In genomic region chr4:57099363-57099762, GRCh38 we compare ENCODE assay signal across 16 cellular contexts. TPM values are rescaled to one million over a fixed set of nuclear protein-coding genes. Genes with fewer than 3 reads are reported as not detected.
DNase-seq lines count a peak whose midpoint lies in the region; ATAC-seq and TF ChIP-seq lines count a peak whose summit lies in the region.
"Had no signal": no experiment of that assay in that cellular context is flagged by ENCODE, and none has a peak within 500 bp of the region (broad histone marks: within the 10 kb centered on the region; RNA-seq: fewer than 3 reads in every experiment).

No MANE protein-coding gene starts in this region.

- no peak for TF ChIP-seq RAD21 in IMR-90 (IDR thresholded peaks at IDR 0.05; ENCODE audit: low read length)

- no peak for ATAC-seq in IMR-90 (ENCODE audit: low read depth)
- ATAC-seq in activated CD8-positive, alpha-beta T cell treated with anti-CD3 and anti-CD28 coated beads, Interleukin-2, amount 10 ng/mL, durations not matched to agents 7 days and 5 days, result no peak
- ATAC-seq: foreskin keratinocyte had no signal

- no CpG with 5 or more reads among the region's 2 CpGs for WGBS in IMR-90 (ENCODE audit: extremely low coverage in 2 of 2, insufficient read length in 1 of 2), 2 experiments

- H2AK9ac ChIP-seq in IMR-90 (replicated peaks; ENCODE audit: low read depth, low read length, poor library complexity), result no peak overlapping the region

- peak overlapping the region; percentile 28 to 42; a peak in 2 of 4 replicates for H4K8ac ChIP-seq in IMR-90 (ENCODE audit: low read depth in 2 of 2, low read length in 2 of 2)

- no peak overlapping the region for H3K4me3 Mint-ChIP-seq in activated CD8-positive, alpha-beta T cell treated with anti-CD3 and anti-CD28 coated beads, Interleukin-2, amount 10 ng/mL, durations not matched to agents 7 days and 5 days
- H3K4me3 Mint-ChIP-seq in CD4-positive, alpha-beta memory T cell, result no peak overlapping the region
- H3K4me3 Mint-ChIP-seq: activated naive CD4-positive, alpha-beta T cell treated with anti-CD3 and anti-CD28 coated beads, Interleukin-2, amount 10 ng/mL, durations not matched to agents 7 days and 5 days had no signal

- no peak overlapping the region for H2AFZ ChIP-seq in IMR-90 (replicated peaks; ENCODE audit: low read length, poor library complexity)

- POLR2A ChIA-PET in IMR-90 (lab: Charles Lee; ENCODE audit: unreplicated experiment), result no interaction called here
- POLR2A ChIA-PET in activated CD8-positive, alpha-beta T cell treated with anti-CD3 and anti-CD28 coated beads, Interleukin-2, amount 10 ng/mL, durations not matched to agents 7 days and 5 days (lab: Charles Lee), result no interaction called here
- POLR2A ChIA-PET in CD4-positive, alpha-beta memory T cell (lab: Charles Lee; ENCODE audit: partially characterized antibody), result no interaction called here

- H2BK5ac ChIP-seq in IMR-90 (ENCODE audit: low read depth, low read length, poor library complexity, severe bottlenecking), result peak overlapping the region; percentile 32

- H3K27me3 Mint-ChIP-seq in activated CD8-positive, alpha-beta T cell treated with anti-CD3 and anti-CD28 coated beads, Interleukin-2, amount 10 ng/mL, durations not matched to agents 7 days and 5 days (ENCODE audit: low read depth), result peaks cover 13% of the 10 kb centered on the region
- peaks cover 8% of the 10 kb centered on the region in 2 donors for H3K27me3 Mint-ChIP-seq in CD4-positive, alpha-beta memory T cell

- TF ChIP-seq POLR2A in IMR-90 (IDR thresholded peaks at IDR 0.05; ENCODE audit: low read depth, low read length) (no peak), breast epithelium (IDR thresholded peaks at IDR 0.05) (no peak)

- H3K36me3 ChIP-seq in IMR-90 (ENCODE audit: control insufficient read depth, insufficient read depth, low read length) (no peaks in the 10 kb centered on the region; the same call in 1 of the 2 replicates), breast epithelium (no peaks in the 10 kb centered on the region), mucosa of rectum (ENCODE audit: control insufficient read depth in 2 of 2, insufficient read depth in 2 of 2, low read length in 2 of 2) (no peaks in the 10 kb centered on the region)
- no peaks in the 10 kb centered on the region for H3K36me3 ChIP-seq in CD4-positive, alpha-beta memory T cell (ENCODE audit: insufficient read depth, low read length)

- H3K4me3 ChIP-seq in IMR-90 (ENCODE audit: insufficient read depth, low read depth, low read length) (no peak overlapping the region), breast epithelium (no peak overlapping the region), mucosa of rectum (ENCODE audit: low read length in 2 of 2) (no peak overlapping the region)
- no peak overlapping the region for H3K4me3 ChIP-seq in CD4-positive, alpha-beta memory T cell (ENCODE audit: low read length in 2 of 2)

- peak overlapping the region; percentile 42; the same call in 1 of the 2 replicates for H2BK120ac ChIP-seq in IMR-90 (ENCODE audit: low read depth, low read length)

- H4K5ac ChIP-seq in IMR-90 (ENCODE audit: low read depth, low read length), result no peak overlapping the region

- intact Hi-C loops in IMR-90 (cut with micrococcal nuclease), result no loop called here
- intact Hi-C loops in breast epithelium (cut with DNase I; ENCODE audit: low total_unique reads), result no loop called here
- intact Hi-C loops in CD4-positive, alpha-beta memory T cell (cut with micrococcal nuclease), result no loop called here

- H3K4me1 Mint-ChIP-seq in activated CD8-positive, alpha-beta T cell treated with anti-CD3 and anti-CD28 coated beads, Interleukin-2, amount 10 ng/mL, durations not matched to agents 7 days and 5 days (ENCODE audit: low read depth), result no peaks in the 10 kb centered on the region
- H3K4me1 Mint-ChIP-seq in CD4-positive, alpha-beta memory T cell, result no peaks in the 10 kb centered on the region
- H3K4me1 Mint-ChIP-seq: activated naive CD4-positive, alpha-beta T cell treated with anti-CD3 and anti-CD28 coated beads, Interleukin-2, amount 10 ng/mL, durations not matched to agents 7 days and 5 days had no signal

- H3K14ac ChIP-seq in IMR-90 (replicated peaks; ENCODE audit: low read depth, low read length), result no peak overlapping the region; the same call in 1 of the 2 replicates

- TF ChIP-seq CTCF in IMR-90 (conservative IDR thresholded peaks at IDR 0.05; ENCODE audit: low read depth, low read length) (no peak), breast epithelium (IDR thresholded peaks at IDR 0.05) (no peak)

- DNase-seq in IMR-90 (no peak), breast epithelium (ENCODE audit: low spot score in 2 of 2) (no peak), NCI-H1417 (lab: John Stamatoyannopoulos, UW) (no peak)
- no peak for DNase-seq in activated CD8-positive, alpha-beta T cell treated with anti-CD3 and anti-CD28 coated beads, Interleukin-2, amount 10 ng/mL, durations not matched to agents 7 days and 5 days
- DNase-seq in CD4-positive, alpha-beta memory T cell, result no peak
- DNase-seq: activated CD4-positive, alpha-beta T cell treated with anti-CD3 and anti-CD28 coated beads for 1 hour; activated CD8-positive, alpha-beta memory T cell treated with anti-CD3 and anti-CD28 coated beads, Interleukin-2, amount 50 U/mL, for 48 hours; activated naive CD4-positive, alpha-beta T cell treated with anti-CD3 and anti-CD28 coated beads, Interleukin-2, amount 10 ng/mL, durations not matched to agents 7 days and 5 days; DMS 273 treated with DMSO at 0.1 percent for 48 hours; foreskin keratinocyte; NCI-H2171 treated with DMSO at 0.1 percent for 48 hours; NK-92 treated with Interleukin-12 subunit alpha and Interleukin-12 subunit beta, amount 100 ng/mL, for 24 hours; posterior cingulate gyrus; SHP77 treated with DMSO at 0.1 percent for 48 hours had no signal

- peaks cover 16% of the 10 kb centered on the region; the same call in 1 of the 2 replicates for H4K20me1 ChIP-seq in IMR-90 (ENCODE audit: insufficient read depth, low read length)

- H3K9me3 ChIP-seq in IMR-90 (ENCODE audit: control insufficient read depth, insufficient read depth, low read length), result no peaks in the 10 kb centered on the region
- no peaks in the 10 kb centered on the region for H3K9me3 ChIP-seq in breast epithelium
- H3K9me3 ChIP-seq in mucosa of rectum (ENCODE audit: control insufficient read depth in 2 of 2, low read length in 2 of 2), result no peaks in the 10 kb centered on the region
- H3K9me3 ChIP-seq in CD4-positive, alpha-beta memory T cell (ENCODE audit: control insufficient read depth in 1 of 2, low read length in 2 of 2), result no peaks in the 10 kb centered on the region

- dilution Hi-C loops in IMR-90 (cut with HindIII; ENCODE audit: low sequenced_read_pairs, unreplicated experiment), result no loop called here

- H4K91ac ChIP-seq in IMR-90 (ENCODE audit: insufficient read depth, low read depth, low read length), result peak overlapping the region; percentile 14

- H3K23ac ChIP-seq in IMR-90 (ENCODE audit: low read depth, low read length), result no peak overlapping the region; the same call in 1 of the 2 replicates

- H3K27me3 ChIP-seq in IMR-90 (ENCODE audit: control insufficient read depth, insufficient read depth, low read length), result no peaks in the 10 kb centered on the region
- no peaks in the 10 kb centered on the region for H3K27me3 ChIP-seq in breast epithelium
- H3K27me3 ChIP-seq in mucosa of rectum (ENCODE audit: control insufficient read depth in 2 of 2, insufficient read depth in 2 of 2, low read length in 2 of 2), result no peaks in the 10 kb centered on the region
- no peaks in the 10 kb centered on the region for H3K27me3 ChIP-seq in CD4-positive, alpha-beta memory T cell (ENCODE audit: insufficient read depth, low read length)

- no peaks in the 10 kb centered on the region for H3K9me3 Mint-ChIP-seq in activated CD8-positive, alpha-beta T cell treated with anti-CD3 and anti-CD28 coated beads, Interleukin-2, amount 10 ng/mL, durations not matched to agents 7 days and 5 days (ENCODE audit: insufficient read depth)
- H3K9me3 Mint-ChIP-seq in CD4-positive, alpha-beta memory T cell, result peaks cover 0 to 2% (median 0%) of the 10 kb centered on the region in 8 donors
- H3K9me3 Mint-ChIP-seq: activated naive CD4-positive, alpha-beta T cell treated with anti-CD3 and anti-CD28 coated beads, Interleukin-2, amount 10 ng/mL, durations not matched to agents 7 days and 5 days had no signal

- peak overlapping the region; percentile 9; the same call in 1 of the 2 replicates for H2BK20ac ChIP-seq in IMR-90 (ENCODE audit: low read depth, low read length)

- no TSS peak for BruUV-seq in IMR-90 (replicated peaks; lab: Mats Ljungman, UMichigan)

- H3K79me1 ChIP-seq in IMR-90 (ENCODE audit: low read depth in 1 of 2, low read length in 2 of 2), result peaks cover 22 to 78% of the 10 kb centered on the region in 2 experiments

- H3K36me3 Mint-ChIP-seq in activated CD8-positive, alpha-beta T cell treated with anti-CD3 and anti-CD28 coated beads, Interleukin-2, amount 10 ng/mL, durations not matched to agents 7 days and 5 days (ENCODE audit: low read depth), result no peaks in the 10 kb centered on the region
- H3K36me3 Mint-ChIP-seq in CD4-positive, alpha-beta memory T cell, result no peaks in the 10 kb centered on the region
- H3K36me3 Mint-ChIP-seq: activated naive CD4-positive, alpha-beta T cell treated with anti-CD3 and anti-CD28 coated beads, Interleukin-2, amount 10 ng/mL, durations not matched to agents 7 days and 5 days had no signal

- in situ Hi-C loops in IMR-90 (cut with MboI; ENCODE audit: low sequenced_read_pairs), result no loop called here

- no peak overlapping the region for H3K27ac Mint-ChIP-seq in activated CD8-positive, alpha-beta T cell treated with anti-CD3 and anti-CD28 coated beads, Interleukin-2, amount 10 ng/mL, durations not matched to agents 7 days and 5 days
- no peak overlapping the region for H3K27ac Mint-ChIP-seq in CD4-positive, alpha-beta memory T cell
- H3K27ac Mint-ChIP-seq: activated naive CD4-positive, alpha-beta T cell treated with anti-CD3 and anti-CD28 coated beads, Interleukin-2, amount 10 ng/mL, durations not matched to agents 7 days and 5 days had no signal

- peak overlapping the region; percentile 29; the same call in 1 of the 2 replicates for H3K4me2 ChIP-seq in IMR-90 (ENCODE audit: low read depth, low read length)

- H3K9ac ChIP-seq in IMR-90 (ENCODE audit: low read depth, low read length) (peak overlapping the region; percentile 13; the same call in 1 of the 2 replicates), mucosa of rectum (ENCODE audit: low read depth in 1 of 2, low read length in 2 of 2) (no peak overlapping the region)

- H2BK15ac ChIP-seq in IMR-90 (ENCODE audit: low read depth, low read length), result peak overlapping the region; percentile 39; the same call in 1 of the 3 replicates

- H3K27ac ChIP-seq in IMR-90 (ENCODE audit: insufficient read depth, low read length) (peak overlapping the region; percentile 36; the same call in 1 of the 2 replicates), breast epithelium (peak overlapping the region; percentile 1 to 26), mucosa of rectum (ENCODE audit: low read depth in 2 of 2, low read length in 2 of 2) (peak overlapping the region; percentile 9 to 49), temporal lobe (ENCODE audit: low read depth, low read length) (peak overlapping the region; percentile 13)
- H3K27ac ChIP-seq in CD4-positive, alpha-beta memory T cell (ENCODE audit: low read depth, low read length), result no peak overlapping the region
- H3K27ac ChIP-seq: foreskin keratinocyte had no signal

- H3K4ac ChIP-seq in IMR-90 (ENCODE audit: low read depth, low read length), result peak overlapping the region; percentile 71; the same call in 1 of the 2 replicates

- peaks cover 33% of the 10 kb centered on the region for H3K4me1 ChIP-seq in IMR-90 (ENCODE audit: control insufficient read depth, insufficient read depth, low read length)
- no peaks in the 10 kb centered on the region for H3K4me1 ChIP-seq in breast epithelium
- H3K4me1 ChIP-seq in mucosa of rectum (ENCODE audit: control insufficient read depth in 2 of 2, insufficient read depth in 2 of 2, low read length in 2 of 2), result peaks cover 0 to 4% of the 10 kb centered on the region in 2 donors
- no peaks in the 10 kb centered on the region for H3K4me1 ChIP-seq in CD4-positive, alpha-beta memory T cell (ENCODE audit: insufficient read depth, low read length)

- H3K56ac ChIP-seq in IMR-90 (ENCODE audit: extremely low read depth, insufficient read depth, low read length), result no peak overlapping the region

- H2AK5ac ChIP-seq in IMR-90 (ENCODE audit: low read depth, low read length), result no peak overlapping the region

- H3K9me1 ChIP-seq in IMR-90 (ENCODE audit: insufficient read depth, low read length), result peaks cover 22% of the 10 kb centered on the region

- peak overlapping the region; percentile 62; the same call in 1 of the 2 replicates for H3K18ac ChIP-seq in IMR-90 (ENCODE audit: low read depth, low read length)

- CTCF ChIA-PET in IMR-90 (lab: Yijun Ruan, JAX), result interaction anchor here (0.6 to 1.7 kb wide), 2 partner anchors 31 to 64 kb away, joined by 3 to 6 read pairs; no protein-coding TSS in a partner anchor
- CTCF ChIA-PET in activated CD8-positive, alpha-beta T cell treated with anti-CD3 and anti-CD28 coated beads, Interleukin-2, amount 10 ng/mL, durations not matched to agents 7 days and 5 days (lab: Charles Lee), result no interaction called here
- CTCF ChIA-PET in CD4-positive, alpha-beta memory T cell (lab: Charles Lee; ENCODE audit: partially characterized antibody), result no interaction called here

RNA-seq across cellular contexts. Expression of gene IGFBP7, which starts 10.8 kb away (rescaled TPM):
- total RNA-seq in IMR-90 (2012; rRNA removed) (33.2 and 34.2 TPM in 2 replicates), breast epithelium (100 to 1,000 TPM; 205 to 769 (median 622) TPM), temporal lobe (42.0 TPM)
- polyA plus RNA-seq in IMR-90 (2012; rRNA removed), result 267 and 338 TPM in 2 replicates
- polyA plus RNA-seq in IMR-90 (2012; cell fraction: cytosol; rRNA removed), result 354 and 595 TPM in 2 replicates
- 197 and 320 TPM in 2 replicates for polyA plus RNA-seq in IMR-90 (2012; cell fraction: nucleus; rRNA removed; ENCODE audit: low replicate concordance)
- total RNA-seq in activated CD8-positive, alpha-beta T cell treated with anti-CD3 and anti-CD28 coated beads, Interleukin-2, amount 10 ng/mL, durations not matched to agents 7 days and 5 days, result not detected
- not detected for total RNA-seq in CD4-positive, alpha-beta memory T cell
- not detected for polyA plus RNA-seq in CD4-positive, alpha-beta memory T cell

Comparison
In these comparisons a context has a peak if more than half of its experiments do, and no peak if none do; other contexts are left out.
1. RNA of gene IGFBP7, which starts 10.8 kb away (total RNA-seq): 205 to 769 TPM in breast epithelium, 42.0 TPM in temporal lobe (single experiment) and 33.2 to 34.2 TPM in IMR-90; not detected in activated CD8-positive, alpha-beta T cell treated with anti-CD3 and anti-CD28 coated beads, Interleukin-2, amount 10 ng/mL, durations not matched to agents 7 days and 5 days and not detected in CD4-positive, alpha-beta memory T cell; every median in the first group is over 10 times any median in the second.